26 cellular contexts compared by ENCODE assay signal in the genomic region with DNA sequence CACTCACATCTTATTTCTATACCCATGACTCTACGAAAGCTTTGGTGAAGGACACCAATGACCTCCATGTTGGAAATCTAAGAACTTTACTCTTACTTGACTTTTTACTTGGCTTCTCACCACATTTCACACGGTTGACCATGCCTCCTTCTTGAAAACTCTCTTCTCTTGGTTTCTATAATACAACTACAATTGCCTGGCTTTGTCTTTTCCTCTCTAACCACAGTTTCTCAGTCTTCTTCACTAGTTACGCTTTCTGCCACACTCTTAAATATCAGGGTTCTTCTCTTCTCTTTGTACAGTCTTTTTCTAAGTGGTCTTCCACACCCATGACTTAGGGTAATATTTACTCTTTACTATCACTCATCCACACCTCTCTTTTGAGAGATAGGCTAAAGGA.
"Had no signal": no experiment of that assay in that cellular context is flagged by ENCODE, and none has a peak within 500 bp of the region (broad histone marks: within the 10 kb centered on the region; RNA-seq: fewer than 3 reads in every experiment).

No MANE protein-coding gene starts in this region.

- H3K9me3 ChIP-seq: testis, thoracic aorta, thyroid gland, tibial nerve, transverse colon, upper lobe of left lung, upper lobe of right lung, uterus, vagina had no signal

- H3K4me3 ChIP-seq: stomach, suprapubic skin, testis, thoracic aorta, thyroid gland, tibial artery, tibial nerve, transverse colon, upper lobe of left lung, upper lobe of right lung, uterus, vagina had no signal

- DNase-seq: stimulated activated CD4-positive, alpha-beta T cell treated with anti-CD3 and anti-CD28 coated beads, Interleukin-2, amount 100 ng/mL, for 48 hours; stimulated activated CD4-positive, alpha-beta T cell treated with anti-CD3 and anti-CD28 coated beads, Interleukin-4, amount 100 ng/mL, for 1 hour; stimulated activated CD4-positive, alpha-beta T cell treated with anti-CD3 and anti-CD28 coated beads, Interleukin-4, amount 100 ng/mL, for 24 hours; stimulated activated CD4-positive, alpha-beta T cell treated with anti-CD3 and anti-CD28 coated beads, Interleukin-4, amount 100 ng/mL, for 4 hours; stimulated activated CD8-positive, alpha-beta memory T cell treated with anti-CD3 and anti-CD28 coated beads, Interleukin-4, amount 100 ng/mL, for 48 hours; stimulated activated naive B cell treated with anti-CD40 and anti-IgM and Interleukin-4, amounts not matched to agents 10 μg/mL and 1 μg/mL and 100 μg/mL, for 72 hours; stimulated activated naive CD4-positive, alpha-beta T cell; stimulated activated naive CD4-positive, alpha-beta T cell treated with Interleukin-2 at 50 U/mL for 16 hours; stimulated activated naive CD8-positive, alpha-beta T cell treated with anti-CD3 and anti-CD28 coated beads, Interleukin-15, amount 100 ng/mL, for 72 hours; stimulated activated naive CD8-positive, alpha-beta T cell treated with anti-CD3 and anti-CD28 coated beads, Interleukin-15, Interleukin-2, amounts not matched to agents 100 U/mL and 50 U/mL, for 24 hours; stomach; substantia nigra; testis; thyroid gland; tibial artery; transverse colon; trophoblast cell; upper lobe of left lung; upper lobe of right lung; uterus had no signal

- H3K4me1 ChIP-seq: stomach, suprapubic skin, testis, thyroid gland, tibial artery, tibial nerve, transverse colon, upper lobe of left lung, upper lobe of right lung, uterus, vagina had no signal

- ATAC-seq: stimulated activated effector memory CD8-positive, alpha-beta T cell treated with anti-CD3 and anti-CD28 coated beads, Interleukin-12 subunit alpha, Interleukin-12 subunit beta, amount 100 ng/mL, for 72 hours; stimulated activated memory B cell treated with anti-CD40 and anti-IgM and Interleukin-4, amounts not matched to agents 10 μg/mL and 1 μg/mL and 100 μg/mL, for 72 hours; stimulated activated naive B cell treated with anti-CD40 and anti-IgM and Interleukin-4, amounts not matched to agents 10 μg/mL and 1 μg/mL and 100 μg/mL, for 72 hours; stimulated activated naive CD8-positive, alpha-beta T cell treated with anti-CD3 and anti-CD28 coated beads, Interleukin-15, amount 100 ng/mL, for 72 hours; stimulated activated naive CD8-positive, alpha-beta T cell treated with anti-CD3 and anti-CD28 coated beads, Interleukin-15, Interleukin-2, amounts not matched to agents 100 U/mL and 50 U/mL, for 24 hours; upper lobe of right lung had no signal

- H3K36me3 ChIP-seq: stomach, suprapubic skin, thoracic aorta, thyroid gland, tibial artery, tibial nerve, transverse colon, upper lobe of left lung, upper lobe of right lung, uterus, vagina had no signal

- H3K27ac ChIP-seq: stomach, suprapubic skin, testis, thoracic aorta, thyroid gland, tibial artery, tibial nerve, transverse colon, upper lobe of left lung, upper lobe of right lung, uterus, vagina had no signal

- H3K27me3 ChIP-seq: stomach, suprapubic skin, testis, thyroid gland, tibial artery, tibial nerve, transverse colon, upper lobe of left lung, upper lobe of right lung, uterus, vagina had no signal
